Comparison of ENCODE assay signal across 2 cellular contexts in the genomic region with DNA sequence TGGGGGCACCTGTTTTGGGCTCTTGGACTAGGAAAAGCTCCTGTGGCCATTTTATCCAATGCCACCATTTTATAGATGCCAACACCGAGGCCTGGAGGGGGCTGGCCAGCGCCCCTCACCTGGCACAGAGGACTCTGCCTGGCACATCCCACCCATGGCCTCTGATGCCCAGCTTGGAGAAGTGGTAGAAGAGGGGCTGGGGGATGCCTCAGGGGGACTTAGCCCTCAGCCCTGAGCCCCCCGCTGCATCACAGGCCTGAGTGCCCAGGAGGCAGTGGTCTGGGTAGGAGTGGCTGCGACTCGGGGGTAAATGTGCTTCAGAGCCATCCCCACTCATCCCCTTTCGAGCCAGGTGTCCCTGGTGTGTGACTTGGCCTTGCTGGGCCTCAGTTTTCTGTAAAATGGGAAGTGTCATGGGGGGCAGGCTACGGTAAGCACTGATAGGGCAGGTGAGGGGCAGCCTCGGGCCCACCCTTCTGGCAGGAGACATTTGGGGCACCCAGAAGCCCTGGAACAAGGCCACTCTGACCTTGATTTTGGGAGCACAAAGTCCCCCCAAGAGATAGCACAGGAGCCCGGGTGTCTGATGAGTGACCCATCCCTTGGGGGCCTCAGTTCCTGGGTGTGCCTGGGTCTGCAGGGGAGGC.
TF ChIP-seq lines count a peak whose summit lies in the region.

No MANE protein-coding gene starts in this region.

TF ChIP-seq in liver, 16 proteins besides CTCF, POLR2A, EP300 and RAD21:
- TF ChIP-seq FOXA2 (IDR thresholded peaks at IDR 0.05) (no peak), RXRA (IDR thresholded peaks at IDR 0.05) (no peak), JUND (IDR thresholded peaks at IDR 0.05) (no peak), FOXA1 (IDR thresholded peaks at IDR 0.05) (no peak)
- TF ChIP-seq, protein P1, sequence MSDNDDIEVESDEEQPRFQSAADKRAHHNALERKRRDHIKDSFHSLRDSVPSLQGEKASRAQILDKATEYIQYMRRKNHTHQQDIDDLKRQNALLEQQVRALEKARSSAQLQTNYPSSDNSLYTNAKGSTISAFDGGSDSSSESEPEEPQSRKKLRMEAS (IDR thresholded peaks at IDR 0.05): no peak
- TF ChIP-seq, protein P2, sequence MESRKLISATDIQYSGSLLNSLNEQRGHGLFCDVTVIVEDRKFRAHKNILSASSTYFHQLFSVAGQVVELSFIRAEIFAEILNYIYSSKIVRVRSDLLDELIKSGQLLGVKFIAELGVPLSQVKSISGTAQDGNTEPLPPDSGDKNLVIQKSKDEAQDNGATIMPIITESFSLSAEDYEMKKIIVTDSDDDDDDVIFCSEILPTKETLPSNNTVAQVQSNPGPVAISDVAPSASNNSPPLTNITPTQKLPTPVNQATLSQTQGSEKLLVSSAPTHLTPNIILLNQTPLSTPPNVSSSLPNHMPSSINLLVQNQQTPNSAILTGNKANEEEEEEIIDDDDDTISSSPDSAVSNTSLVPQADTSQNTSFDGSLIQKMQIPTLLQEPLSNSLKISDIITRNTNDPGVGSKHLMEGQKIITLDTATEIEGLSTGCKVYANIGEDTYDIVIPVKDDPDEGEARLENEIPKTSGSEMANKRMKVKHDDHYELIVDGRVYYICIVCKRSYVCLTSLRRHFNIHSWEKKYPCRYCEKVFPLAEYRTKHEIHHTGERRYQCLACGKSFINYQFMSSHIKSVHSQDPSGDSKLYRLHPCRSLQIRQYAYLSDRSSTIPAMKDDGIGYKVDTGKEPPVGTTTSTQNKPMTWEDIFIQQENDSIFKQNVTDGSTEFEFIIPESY (IDR thresholded peaks at IDR 0.05): no peak
- TF ChIP-seq, protein P3, sequence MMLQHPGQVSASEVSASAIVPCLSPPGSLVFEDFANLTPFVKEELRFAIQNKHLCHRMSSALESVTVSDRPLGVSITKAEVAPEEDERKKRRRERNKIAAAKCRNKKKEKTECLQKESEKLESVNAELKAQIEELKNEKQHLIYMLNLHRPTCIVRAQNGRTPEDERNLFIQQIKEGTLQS (IDR thresholded peaks at IDR 0.05): no peak

TF ChIP-seq in HepG2, 621 proteins besides CTCF, POLR2A, EP300 and RAD21:
- TF ChIP-seq, protein P4, sequence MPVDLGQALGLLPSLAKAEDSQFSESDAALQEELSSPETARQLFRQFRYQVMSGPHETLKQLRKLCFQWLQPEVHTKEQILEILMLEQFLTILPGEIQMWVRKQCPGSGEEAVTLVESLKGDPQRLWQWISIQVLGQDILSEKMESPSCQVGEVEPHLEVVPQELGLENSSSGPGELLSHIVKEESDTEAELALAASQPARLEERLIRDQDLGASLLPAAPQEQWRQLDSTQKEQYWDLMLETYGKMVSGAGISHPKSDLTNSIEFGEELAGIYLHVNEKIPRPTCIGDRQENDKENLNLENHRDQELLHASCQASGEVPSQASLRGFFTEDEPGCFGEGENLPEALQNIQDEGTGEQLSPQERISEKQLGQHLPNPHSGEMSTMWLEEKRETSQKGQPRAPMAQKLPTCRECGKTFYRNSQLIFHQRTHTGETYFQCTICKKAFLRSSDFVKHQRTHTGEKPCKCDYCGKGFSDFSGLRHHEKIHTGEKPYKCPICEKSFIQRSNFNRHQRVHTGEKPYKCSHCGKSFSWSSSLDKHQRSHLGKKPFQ (CRISPR knock-in tag; IDR thresholded peaks at IDR 0.05; ENCODE audit: insufficient replicate concordance): no peak
- TF ChIP-seq, protein P5, sequence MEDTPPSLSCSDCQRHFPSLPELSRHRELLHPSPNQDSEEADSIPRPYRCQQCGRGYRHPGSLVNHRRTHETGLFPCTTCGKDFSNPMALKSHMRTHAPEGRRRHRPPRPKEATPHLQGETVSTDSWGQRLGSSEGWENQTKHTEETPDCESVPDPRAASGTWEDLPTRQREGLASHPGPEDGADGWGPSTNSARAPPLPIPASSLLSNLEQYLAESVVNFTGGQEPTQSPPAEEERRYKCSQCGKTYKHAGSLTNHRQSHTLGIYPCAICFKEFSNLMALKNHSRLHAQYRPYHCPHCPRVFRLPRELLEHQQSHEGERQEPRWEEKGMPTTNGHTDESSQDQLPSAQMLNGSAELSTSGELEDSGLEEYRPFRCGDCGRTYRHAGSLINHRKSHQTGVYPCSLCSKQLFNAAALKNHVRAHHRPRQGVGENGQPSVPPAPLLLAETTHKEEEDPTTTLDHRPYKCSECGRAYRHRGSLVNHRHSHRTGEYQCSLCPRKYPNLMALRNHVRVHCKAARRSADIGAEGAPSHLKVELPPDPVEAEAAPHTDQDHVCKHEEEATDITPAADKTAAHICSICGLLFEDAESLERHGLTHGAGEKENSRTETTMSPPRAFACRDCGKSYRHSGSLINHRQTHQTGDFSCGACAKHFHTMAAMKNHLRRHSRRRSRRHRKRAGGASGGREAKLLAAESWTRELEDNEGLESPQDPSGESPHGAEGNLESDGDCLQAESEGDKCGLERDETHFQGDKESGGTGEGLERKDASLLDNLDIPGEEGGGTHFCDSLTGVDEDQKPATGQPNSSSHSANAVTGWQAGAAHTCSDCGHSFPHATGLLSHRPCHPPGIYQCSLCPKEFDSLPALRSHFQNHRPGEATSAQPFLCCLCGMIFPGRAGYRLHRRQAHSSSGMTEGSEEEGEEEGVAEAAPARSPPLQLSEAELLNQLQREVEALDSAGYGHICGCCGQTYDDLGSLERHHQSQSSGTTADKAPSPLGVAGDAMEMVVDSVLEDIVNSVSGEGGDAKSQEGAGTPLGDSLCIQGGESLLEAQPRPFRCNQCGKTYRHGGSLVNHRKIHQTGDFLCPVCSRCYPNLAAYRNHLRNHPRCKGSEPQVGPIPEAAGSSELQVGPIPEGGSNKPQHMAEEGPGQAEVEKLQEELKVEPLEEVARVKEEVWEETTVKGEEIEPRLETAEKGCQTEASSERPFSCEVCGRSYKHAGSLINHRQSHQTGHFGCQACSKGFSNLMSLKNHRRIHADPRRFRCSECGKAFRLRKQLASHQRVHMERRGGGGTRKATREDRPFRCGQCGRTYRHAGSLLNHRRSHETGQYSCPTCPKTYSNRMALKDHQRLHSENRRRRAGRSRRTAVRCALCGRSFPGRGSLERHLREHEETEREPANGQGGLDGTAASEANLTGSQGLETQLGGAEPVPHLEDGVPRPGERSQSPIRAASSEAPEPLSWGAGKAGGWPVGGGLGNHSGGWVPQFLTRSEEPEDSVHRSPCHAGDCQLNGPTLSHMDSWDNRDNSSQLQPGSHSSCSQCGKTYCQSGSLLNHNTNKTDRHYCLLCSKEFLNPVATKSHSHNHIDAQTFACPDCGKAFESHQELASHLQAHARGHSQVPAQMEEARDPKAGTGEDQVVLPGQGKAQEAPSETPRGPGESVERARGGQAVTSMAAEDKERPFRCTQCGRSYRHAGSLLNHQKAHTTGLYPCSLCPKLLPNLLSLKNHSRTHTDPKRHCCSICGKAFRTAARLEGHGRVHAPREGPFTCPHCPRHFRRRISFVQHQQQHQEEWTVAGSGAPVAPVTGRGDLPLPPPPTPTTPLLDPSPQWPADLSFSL (CRISPR knock-in tag; IDR thresholded peaks at IDR 0.05): no peak
- TF ChIP-seq, protein P6, sequence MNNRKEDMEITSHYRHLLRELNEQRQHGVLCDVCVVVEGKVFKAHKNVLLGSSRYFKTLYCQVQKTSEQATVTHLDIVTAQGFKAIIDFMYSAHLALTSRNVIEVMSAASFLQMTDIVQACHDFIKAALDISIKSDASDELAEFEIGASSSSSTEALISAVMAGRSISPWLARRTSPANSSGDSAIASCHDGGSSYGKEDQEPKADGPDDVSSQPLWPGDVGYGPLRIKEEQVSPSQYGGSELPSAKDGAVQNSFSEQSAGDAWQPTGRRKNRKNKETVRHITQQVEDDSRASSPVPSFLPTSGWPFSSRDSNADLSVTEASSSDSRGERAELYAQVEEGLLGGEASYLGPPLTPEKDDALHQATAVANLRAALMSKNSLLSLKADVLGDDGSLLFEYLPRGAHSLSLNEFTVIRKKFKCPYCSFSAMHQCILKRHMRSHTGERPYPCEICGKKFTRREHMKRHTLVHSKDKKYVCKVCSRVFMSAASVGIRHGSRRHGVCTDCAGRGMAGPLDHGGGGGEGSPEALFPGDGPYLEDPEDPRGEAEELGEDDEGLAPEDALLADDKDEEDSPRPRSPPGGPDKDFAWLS (CRISPR knock-in tag; IDR thresholded peaks at IDR 0.05; ENCODE audit: borderline replicate concordance): no peak
- TF ChIP-seq ZNF615 (CRISPR knock-in tag; IDR thresholded peaks at IDR 0.05; ENCODE audit: borderline replicate concordance) (no peak), NCOA2 (CRISPR knock-in tag; IDR thresholded peaks at IDR 0.05) (no peak), ZZZ3 (CRISPR knock-in tag; IDR thresholded peaks at IDR 0.05; ENCODE audit: borderline replicate concordance) (no peak), MYNN (CRISPR knock-in tag; IDR thresholded peaks at IDR 0.05; ENCODE audit: low read depth) (no peak), HNF4A (CRISPR knock-in tag; IDR thresholded peaks at IDR 0.05) (no peak), SMAD9 (CRISPR knock-in tag; IDR thresholded peaks at IDR 0.05) (no peak), ZNF558 (CRISPR knock-in tag; IDR thresholded peaks at IDR 0.05; ENCODE audit: borderline replicate concordance) (no peak), ATM (IDR thresholded peaks at IDR 0.05; ENCODE audit: borderline replicate concordance) (no peak), ZBTB2 (CRISPR knock-in tag; IDR thresholded peaks at IDR 0.05; ENCODE audit: low read depth) (no peak), PHB2 (IDR thresholded peaks at IDR 0.05; ENCODE audit: partially characterized antibody) (no peak), HDAC6 (IDR thresholded peaks at IDR 0.05; ENCODE audit: low read depth, low read length) (no peak), ZBTB7B (CRISPR knock-in tag; IDR thresholded peaks at IDR 0.05) (no peak)
- TF ChIP-seq, protein P3 (CRISPR knock-in tag; IDR thresholded peaks at IDR 0.05): no peak
- TF ChIP-seq, protein P7, sequence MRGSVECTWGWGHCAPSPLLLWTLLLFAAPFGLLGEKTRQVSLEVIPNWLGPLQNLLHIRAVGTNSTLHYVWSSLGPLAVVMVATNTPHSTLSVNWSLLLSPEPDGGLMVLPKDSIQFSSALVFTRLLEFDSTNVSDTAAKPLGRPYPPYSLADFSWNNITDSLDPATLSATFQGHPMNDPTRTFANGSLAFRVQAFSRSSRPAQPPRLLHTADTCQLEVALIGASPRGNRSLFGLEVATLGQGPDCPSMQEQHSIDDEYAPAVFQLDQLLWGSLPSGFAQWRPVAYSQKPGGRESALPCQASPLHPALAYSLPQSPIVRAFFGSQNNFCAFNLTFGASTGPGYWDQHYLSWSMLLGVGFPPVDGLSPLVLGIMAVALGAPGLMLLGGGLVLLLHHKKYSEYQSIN (CRISPR knock-in tag; IDR thresholded peaks at IDR 0.05; ENCODE audit: borderline replicate concordance): no peak
- TF ChIP-seq, protein P8, sequence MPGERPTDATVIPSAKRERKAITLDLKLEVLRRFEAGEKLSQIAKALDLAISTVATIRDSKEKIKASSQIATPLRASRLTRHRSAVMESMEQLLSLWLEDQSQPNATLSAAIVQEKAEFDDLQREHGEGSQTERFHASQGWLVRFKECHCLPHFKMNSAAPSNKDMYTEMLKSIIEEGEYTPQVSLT (CRISPR knock-in tag; IDR thresholded peaks at IDR 0.05; ENCODE audit: borderline replicate concordance, low read depth): no peak
- TF ChIP-seq, protein P9, sequence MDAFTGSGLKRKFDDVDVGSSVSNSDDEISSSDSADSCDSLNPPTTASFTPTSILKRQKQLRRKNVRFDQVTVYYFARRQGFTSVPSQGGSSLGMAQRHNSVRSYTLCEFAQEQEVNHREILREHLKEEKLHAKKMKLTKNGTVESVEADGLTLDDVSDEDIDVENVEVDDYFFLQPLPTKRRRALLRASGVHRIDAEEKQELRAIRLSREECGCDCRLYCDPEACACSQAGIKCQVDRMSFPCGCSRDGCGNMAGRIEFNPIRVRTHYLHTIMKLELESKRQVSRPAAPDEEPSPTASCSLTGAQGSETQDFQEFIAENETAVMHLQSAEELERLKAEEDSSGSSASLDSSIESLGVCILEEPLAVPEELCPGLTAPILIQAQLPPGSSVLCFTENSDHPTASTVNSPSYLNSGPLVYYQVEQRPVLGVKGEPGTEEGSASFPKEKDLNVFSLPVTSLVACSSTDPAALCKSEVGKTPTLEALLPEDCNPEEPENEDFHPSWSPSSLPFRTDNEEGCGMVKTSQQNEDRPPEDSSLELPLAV (CRISPR knock-in tag; conservative IDR thresholded peaks at IDR 0.05; ENCODE audit: low read depth): no peak
